Comparison of ENCODE assay signal across 1 cellular context in genomic region chr16:8848231-8848938, GRCh38.
TF ChIP-seq lines count a peak whose summit lies in the region.

No MANE protein-coding gene starts in this region.

TF ChIP-seq in endothelial cell of umbilical vein, 7 proteins besides CTCF, POLR2A, EP300 and RAD21:
- TF ChIP-seq MAX (IDR thresholded peaks at IDR 0.05; ENCODE audit: insufficient read depth, insufficient read length) (no peak), JUN (IDR thresholded peaks at IDR 0.05; ENCODE audit: borderline replicate concordance, insufficient read depth, insufficient read length, low read depth) (no peak), EZH2 (IDR thresholded peaks at IDR 0.05; ENCODE audit: borderline replicate concordance, low read depth, low read length, severe bottlenecking) (no peak), FOS (IDR thresholded peaks at IDR 0.05; ENCODE audit: borderline replicate concordance, insufficient read depth, low read length) (no peak), MYC (IDR thresholded peaks at IDR 0.05; ENCODE audit: low read depth, low read length) (no peak), POLR2AphosphoS5 (IDR thresholded peaks at IDR 0.05; ENCODE audit: insufficient read depth, low read depth, low read length) (no peak), GATA2 (IDR thresholded peaks at IDR 0.05; ENCODE audit: insufficient read depth, insufficient read length, low read depth, low read length) (no peak)
